In the genomic region with DNA sequence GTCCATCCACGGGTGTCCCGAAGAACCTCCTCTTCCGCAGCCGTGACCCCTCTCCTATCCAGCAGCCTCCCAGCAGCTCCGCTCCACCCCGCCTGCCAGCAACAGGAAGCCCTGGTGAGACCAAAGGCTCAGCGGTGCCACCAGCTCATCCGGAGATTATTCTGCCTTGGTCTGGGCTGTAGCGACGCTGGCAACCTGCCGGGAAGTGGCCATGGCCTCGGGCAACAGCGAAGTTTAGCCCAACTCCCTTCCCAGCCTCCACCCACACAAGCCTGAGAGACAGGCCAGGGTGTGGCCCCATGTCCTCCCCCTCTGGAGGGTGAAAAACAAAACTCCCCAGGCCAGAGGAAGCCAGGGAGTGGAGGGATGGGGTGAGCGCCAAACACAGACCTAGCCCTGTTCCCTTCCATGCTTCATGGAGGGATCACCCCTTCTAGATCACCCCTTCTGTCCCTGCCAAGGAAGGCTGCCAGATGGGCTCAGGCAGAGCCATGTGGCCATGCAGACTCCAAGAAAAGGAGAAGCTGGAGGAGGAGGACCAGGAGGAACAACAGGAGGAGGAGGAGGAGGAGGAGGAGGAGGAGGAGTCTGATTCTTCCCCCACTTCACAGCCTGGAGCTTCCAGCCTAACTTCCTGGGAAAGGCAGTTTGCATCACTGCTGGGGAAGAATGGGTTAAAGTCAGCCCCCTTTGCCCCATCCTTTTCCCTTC, we compare ENCODE assay signal across 8 cellular contexts. TPM values are rescaled to one million over a fixed set of nuclear protein-coding genes. Genes with fewer than 3 reads are reported as not detected.
A peak's percentile ranks its signal among the peaks of the same experiment; 100 is the strongest.
DNase-seq lines count a peak whose midpoint lies in the region; ATAC-seq and TF ChIP-seq lines count a peak whose summit lies in the region.

No MANE protein-coding gene starts in this region.

- intact Hi-C loops in mammary epithelial cell (cut with micrococcal nuclease), result loop anchor here (2.0 kb wide), 1 partner anchor 32 kb away; no protein-coding TSS in a partner anchor

- CTCF ChIA-PET in mammary epithelial cell (lab: Charles Lee; ENCODE audit: low non-redundant PET), result no interaction called here

- H3K4me2 ChIP-seq in mammary epithelial cell (ENCODE audit: insufficient read depth, low read depth, low read length), result peak overlapping the region; percentile 80

- ATAC-seq in stimulated activated memory B cell treated with anti-CD40 and anti-IgM and Interleukin-4, amounts not matched to agents 10 μg/mL and 1 μg/mL and 100 μg/mL, for 72 hours, result peak; percentile 17
- ATAC-seq in HG02642 (IDR thresholded peaks at IDR 0.05; ENCODE audit: poor library complexity, unreplicated experiment), result no peak
- no peak for ATAC-seq in HG03097 (IDR thresholded peaks at IDR 0.05; ENCODE audit: low FRiP score, unreplicated experiment)

- H3K9ac ChIP-seq in mammary epithelial cell (ENCODE audit: insufficient read depth, low read length) (no peak overlapping the region), liver (ENCODE audit: low read depth in 1 of 2, low read length in 2 of 2) (peak overlapping the region in 1 of 2 donors; percentile 36)

- no peak for DNase-seq in AG09309 (ENCODE audit: low read depth)
- DNase-seq in GM19238 (ENCODE audit: insufficient read length, low spot score), result peak; percentile 63
- peak; percentile 52 for DNase-seq in T1000 (lab: John Stamatoyannopoulos, UW)
- peak; percentile 61 for DNase-seq in mammary epithelial cell

- BruUV-seq in mammary epithelial cell (replicated peaks; lab: Mats Ljungman, UMichigan), result no TSS peak

- H3K4me1 ChIP-seq in mammary epithelial cell (ENCODE audit: insufficient read depth, low read length) (peaks cover 32% of the 10 kb centered on the region), liver (ENCODE audit: control insufficient read depth in 4 of 4, insufficient read depth in 4 of 4, low read length in 3 of 4) (peaks cover 0 to 5% (median 2%) of the 10 kb centered on the region in 4 donors)

- H3K4me3 ChIP-seq in AG09309 (ENCODE audit: control insufficient read depth, low read depth, low read length), result peak overlapping the region; percentile 96
- peak overlapping the region; percentile 47 to 54 (median 53) for H3K4me3 ChIP-seq in mammary epithelial cell (replicated peaks in 1 of 3; ENCODE audit: insufficient read depth in 1 of 3, low read depth in 2 of 3, low read length in 3 of 3)
- peak overlapping the region; percentile 25 to 58 (median 42) for H3K4me3 ChIP-seq in liver (ENCODE audit: low read depth in 1 of 3, low read length in 3 of 3)

- in situ Hi-C loops in mammary epithelial cell (cut with MboI; ENCODE audit: low sequenced_read_pairs in 2 of 2), result no loop called here

- peaks cover 12% of the 10 kb centered on the region for H3K36me3 ChIP-seq in mammary epithelial cell (ENCODE audit: insufficient read depth, low read length)
- peaks cover 0 to 12% (median 2%) of the 10 kb centered on the region in 4 donors for H3K36me3 ChIP-seq in liver (ENCODE audit: control insufficient read depth in 4 of 4, insufficient read depth in 3 of 4, low read depth in 1 of 4, low read length in 3 of 4)

- H3K27ac ChIP-seq in mammary epithelial cell (ENCODE audit: insufficient read depth, low read depth, low read length), result peak overlapping the region; percentile 3
- peak overlapping the region; percentile 72 to 80 for H3K27ac ChIP-seq in liver (ENCODE audit: low read depth in 1 of 2, low read length in 2 of 2)

- H3K79me2 ChIP-seq in mammary epithelial cell (ENCODE audit: insufficient read depth, low read length), result no peaks in the 10 kb centered on the region

- TF ChIP-seq CTCF in AG09309 (IDR thresholded peaks at IDR 0.05; ENCODE audit: control insufficient read depth, insufficient read depth, low read depth, low read length, missing control alignments) (no peak), mammary epithelial cell (conservative IDR thresholded peaks at IDR 0.05 in 1 of 2, IDR thresholded peaks at IDR 0.05 in 1 of 2; ENCODE audit: extremely low read depth in 1 of 2, insufficient read depth in 1 of 2, low read depth in 1 of 2, low read length in 2 of 2) (no peak), liver (IDR thresholded peaks at IDR 0.05; ENCODE audit: low read depth, low read length, missing input control) (no peak)

- peak overlapping the region; percentile 88 for H3K27ac Mint-ChIP-seq in stimulated activated memory B cell treated with anti-CD40 and anti-IgM and Interleukin-4, amounts not matched to agents 10 μg/mL and 1 μg/mL and 100 μg/mL, for 72 hours

- no peak for TF ChIP-seq RAD21 in liver (IDR thresholded peaks at IDR 0.05)

- no peaks in the 10 kb centered on the region for H4K20me1 ChIP-seq in mammary epithelial cell (ENCODE audit: insufficient read depth, low read length)

- peaks cover 40% of the 10 kb centered on the region for H3K36me3 Mint-ChIP-seq in stimulated activated memory B cell treated with anti-CD40 and anti-IgM and Interleukin-4, amounts not matched to agents 10 μg/mL and 1 μg/mL and 100 μg/mL, for 72 hours

- no peaks in the 10 kb centered on the region for H3K9me3 Mint-ChIP-seq in stimulated activated memory B cell treated with anti-CD40 and anti-IgM and Interleukin-4, amounts not matched to agents 10 μg/mL and 1 μg/mL and 100 μg/mL, for 72 hours

- dilution Hi-C loops in mammary epithelial cell (cut with HindIII; ENCODE audit: low sequenced_read_pairs), result loop anchor here (5.0 to 10.0 kb wide), 2 partner anchors 41 to 56 kb away; a partner anchor contains a TSS

- H3K4me3 Mint-ChIP-seq in stimulated activated memory B cell treated with anti-CD40 and anti-IgM and Interleukin-4, amounts not matched to agents 10 μg/mL and 1 μg/mL and 100 μg/mL, for 72 hours, result peak overlapping the region; percentile 96

- H3K9me3 ChIP-seq in mammary epithelial cell (replicated peaks; ENCODE audit: insufficient read depth, low read length) (no peaks in the 10 kb centered on the region), liver (ENCODE audit: control insufficient read depth in 4 of 4, low read length in 3 of 4) (no peaks in the 10 kb centered on the region)

- H2AFZ ChIP-seq in mammary epithelial cell (ENCODE audit: low read depth, low read length), result peak overlapping the region; percentile 89

- H3K4me1 Mint-ChIP-seq in stimulated activated memory B cell treated with anti-CD40 and anti-IgM and Interleukin-4, amounts not matched to agents 10 μg/mL and 1 μg/mL and 100 μg/mL, for 72 hours, result peaks cover 59% of the 10 kb centered on the region

- H3K27me3 ChIP-seq in mammary epithelial cell (ENCODE audit: insufficient read depth, low read length) (no peaks in the 10 kb centered on the region), liver (ENCODE audit: control insufficient read depth in 4 of 4, insufficient read depth in 4 of 4, low read length in 3 of 4) (no peaks in the 10 kb centered on the region)

- H3K27me3 Mint-ChIP-seq in stimulated activated memory B cell treated with anti-CD40 and anti-IgM and Interleukin-4, amounts not matched to agents 10 μg/mL and 1 μg/mL and 100 μg/mL, for 72 hours, result no peaks in the 10 kb centered on the region

- 4% methylated on average over 10 of the region's 14 CpGs for WGBS in mammary epithelial cell (ENCODE audit: low coverage, missing lambda C conversion rate)
- WGBS in liver, result 49% methylated on average over 14 of the region's 14 CpGs

TF ChIP-seq in liver, 16 proteins besides CTCF, POLR2A, EP300 and RAD21:
- TF ChIP-seq TAF1 (conservative IDR thresholded peaks at IDR 0.05) (no peak), SP1 (IDR thresholded peaks at IDR 0.05) (peak; percentile 6), NR2F2 (IDR thresholded peaks at IDR 0.05) (peak; percentile 90)
- TF ChIP-seq, protein P1, sequence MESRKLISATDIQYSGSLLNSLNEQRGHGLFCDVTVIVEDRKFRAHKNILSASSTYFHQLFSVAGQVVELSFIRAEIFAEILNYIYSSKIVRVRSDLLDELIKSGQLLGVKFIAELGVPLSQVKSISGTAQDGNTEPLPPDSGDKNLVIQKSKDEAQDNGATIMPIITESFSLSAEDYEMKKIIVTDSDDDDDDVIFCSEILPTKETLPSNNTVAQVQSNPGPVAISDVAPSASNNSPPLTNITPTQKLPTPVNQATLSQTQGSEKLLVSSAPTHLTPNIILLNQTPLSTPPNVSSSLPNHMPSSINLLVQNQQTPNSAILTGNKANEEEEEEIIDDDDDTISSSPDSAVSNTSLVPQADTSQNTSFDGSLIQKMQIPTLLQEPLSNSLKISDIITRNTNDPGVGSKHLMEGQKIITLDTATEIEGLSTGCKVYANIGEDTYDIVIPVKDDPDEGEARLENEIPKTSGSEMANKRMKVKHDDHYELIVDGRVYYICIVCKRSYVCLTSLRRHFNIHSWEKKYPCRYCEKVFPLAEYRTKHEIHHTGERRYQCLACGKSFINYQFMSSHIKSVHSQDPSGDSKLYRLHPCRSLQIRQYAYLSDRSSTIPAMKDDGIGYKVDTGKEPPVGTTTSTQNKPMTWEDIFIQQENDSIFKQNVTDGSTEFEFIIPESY (IDR thresholded peaks at IDR 0.05), result no peak

RNA-seq across cellular contexts. Expression of a gene that starts 0.9 kb away (rescaled TPM):
- 1 to 10 TPM; 3.2 to 4.8 TPM for total RNA-seq in mammary epithelial cell
- 7.9 TPM for polyA plus RNA-seq in mammary epithelial cell
- polyA minus RNA-seq in mammary epithelial cell, result 5.7 TPM
- total RNA-seq in liver, result 1 to 10 TPM; 1.6 to 3.7 TPM
- 1 to 10 TPM; 2.7 to 5.0 TPM for polyA plus RNA-seq in liver

RNA-seq across cellular contexts. Expression of a gene that starts 7.5 kb away (rescaled TPM):
- not detected for total RNA-seq in mammary epithelial cell
- polyA plus RNA-seq in mammary epithelial cell, result not detected
- polyA minus RNA-seq in mammary epithelial cell, result not detected
- not detected for total RNA-seq in liver
- not detected for polyA plus RNA-seq in liver

RNA-seq across cellular contexts. Expression of a gene that starts 27.8 kb away (rescaled TPM):
- not detected for total RNA-seq in mammary epithelial cell
- not detected for polyA plus RNA-seq in mammary epithelial cell
- polyA minus RNA-seq in mammary epithelial cell, result not detected
- total RNA-seq in liver, result under 1 TPM in 1 of 2 donors, not detected in 1; 0.14 TPM
- polyA plus RNA-seq in liver, result not detected

RNA-seq across cellular contexts. Expression of a gene that starts 42.3 kb away (rescaled TPM):
- total RNA-seq in mammary epithelial cell, result 1 to 10 TPM in 1 of 2 donors, under 1 TPM in 1; 0.50 to 1.1 TPM
- polyA plus RNA-seq in mammary epithelial cell, result 0.10 TPM
- not detected for polyA minus RNA-seq in mammary epithelial cell
- total RNA-seq in liver, result 1 to 10 TPM in 1 of 2 donors, under 1 TPM in 1; 0.17 to 3.9 TPM
- polyA plus RNA-seq in liver, result 1 to 10 TPM in 1 of 2 donors, under 1 TPM in 1; 0.11 to 1.3 TPM

RNA-seq across cellular contexts. Expression of a gene that starts 54.8 kb away (rescaled TPM):
- total RNA-seq in mammary epithelial cell (10 to 100 TPM; 53.2 to 77.1 TPM), liver (10 to 100 TPM; 11.1 to 20.9 TPM)
- polyA plus RNA-seq in mammary epithelial cell (22.9 TPM), liver (1 to 10 TPM; 8.3 to 8.5 TPM)
- polyA minus RNA-seq in mammary epithelial cell, result 83.3 TPM

Comparison
In these comparisons a context has a peak if more than half of its experiments do, and no peak if none do; other contexts are left out.
1. H3K4me3 ChIP-seq: peak in every context shown above with its lines; median percentile 96 in AG09309; 53 in mammary epithelial cell; 42 in liver.